Comparison of ENCODE assay signal across 17 cellular contexts in the genomic region with DNA sequence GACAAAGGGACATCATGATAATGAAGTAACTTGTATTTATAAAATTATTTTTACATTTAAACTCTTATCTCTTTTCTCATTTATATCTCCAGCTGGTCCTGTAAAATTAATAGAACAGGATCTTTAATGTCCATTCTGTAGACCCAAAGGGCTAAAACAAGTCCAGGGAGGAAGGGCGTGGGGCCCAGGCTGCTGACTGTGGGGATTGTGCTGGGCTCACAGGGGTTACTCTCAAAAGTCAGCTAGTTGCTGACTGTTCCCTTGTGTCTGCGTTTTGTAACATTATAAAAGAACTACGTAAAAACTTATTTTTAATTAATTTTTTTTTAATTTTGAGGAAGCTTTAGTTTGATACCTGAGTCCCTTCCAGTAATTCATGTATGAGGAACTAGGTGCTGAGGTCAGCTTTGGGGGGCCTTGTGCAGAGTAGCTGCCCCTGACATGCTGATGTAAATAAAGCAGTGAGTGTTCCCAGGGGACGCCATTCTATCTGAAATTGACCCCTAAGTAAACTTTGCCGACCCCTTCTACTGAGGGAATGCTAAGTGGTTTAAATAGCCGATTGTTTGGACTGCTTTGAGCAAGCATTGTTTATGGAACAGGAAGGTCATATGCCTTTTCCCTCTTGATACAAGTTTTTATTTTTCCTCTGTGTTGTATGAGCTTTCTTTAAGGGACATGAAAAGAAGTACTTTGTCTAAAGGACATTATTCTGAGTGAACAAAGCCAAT. TPM values are rescaled to one million over a fixed set of nuclear protein-coding genes. Genes with fewer than 3 reads are reported as not detected.
A peak's percentile ranks its signal among the peaks of the same experiment; 100 is the strongest.
DNase-seq lines count a peak whose midpoint lies in the region; ATAC-seq, FAIRE-seq and TF ChIP-seq lines count a peak whose summit lies in the region.
"Had no signal": no experiment of that assay in that cellular context is flagged by ENCODE, and none has a peak within 500 bp of the region (broad histone marks: within the 10 kb centered on the region; RNA-seq: fewer than 3 reads in every experiment).

No MANE protein-coding gene starts in this region.

- POLR2A ChIA-PET in HepG2 (lab: Yijun Ruan, JAX) = interaction anchor here (0.7 to 2.5 kb wide), 3 partner anchors 8 to 56 kb away, joined by 3 to 9 read pairs (median 4); a partner anchor contains a TSS

- TF ChIP-seq POLR2A in gastroesophageal sphincter (IDR thresholded peaks at IDR 0.05) (no peak), HepG2 (IDR thresholded peaks at IDR 0.05; ENCODE audit: insufficient read depth in 1 of 2, low read depth in 2 of 2, low read length in 2 of 2) (no peak), prostate gland (IDR thresholded peaks at IDR 0.05) (no peak)

- FAIRE-seq in HepG2 (lab: Jason Lieb, UNC) = no peak
- FAIRE-seq: A549, GM19239 had no signal

- H3K4me3 ChIP-seq in gastroesophageal sphincter (no peak overlapping the region), HepG2 (replicated peaks in 1 of 3; ENCODE audit: insufficient read depth in 1 of 3, low read depth in 2 of 3, low read length in 3 of 3) (no peak overlapping the region), prostate gland (no peak overlapping the region)
- H3K4me3 ChIP-seq: A549 had no signal

- DNase-seq in NCI-H69 (lab: John Stamatoyannopoulos, UW) (peak; percentile 3), HepG2 (ENCODE audit: low spot score) (peak; percentile 87), prostate gland (ENCODE audit: low spot score) (no peak), RPMI8226 (no peak), NCI-H748 treated with DMSO at 0.1 percent for 48 hours (lab: John Stamatoyannopoulos, UW) (no peak), DMS153 (lab: John Stamatoyannopoulos, UW) (no peak), retina (no peak)
- DNase-seq: COR-L47, EL, NCI-H1436 treated with DMSO at 0.1 percent for 48 hours, NCI-H2081, NCI-H82 had no signal

- TF ChIP-seq RAD21 in HepG2 (CRISPR knock-in tag; IDR thresholded peaks at IDR 0.05) = no peak

- no peak overlapping the region; the same call in 1 of the 2 replicates for H3K9ac ChIP-seq in HepG2 (ENCODE audit: insufficient read depth, low read depth, low read length)
- H3K9ac ChIP-seq: KMS-11 had no signal

- no peaks in the 10 kb centered on the region for H3K79me2 ChIP-seq in HepG2 (ENCODE audit: insufficient read depth, low read length)

- H3K4me1 ChIP-seq in gastroesophageal sphincter (peaks cover 0 to 50% (median 0%) of the 10 kb centered on the region in 3 donors), HepG2 (ENCODE audit: insufficient read depth, low read length) (peaks cover 52% of the 10 kb centered on the region), prostate gland (replicated peaks) (no peaks in the 10 kb centered on the region)
- H3K4me1 ChIP-seq: A549 had no signal

- no TSS peak for BruUV-seq in HepG2 (replicated peaks; lab: Mats Ljungman, UMichigan)

- H3K27me3 ChIP-seq in gastroesophageal sphincter (no peaks in the 10 kb centered on the region), HepG2 (ENCODE audit: control insufficient read depth in 1 of 2, insufficient read depth in 2 of 2, low read length in 2 of 2) (no peaks in the 10 kb centered on the region), prostate gland (replicated peaks; ENCODE audit: insufficient read depth) (no peaks in the 10 kb centered on the region)

- TF ChIP-seq EP300 in gastroesophageal sphincter (IDR thresholded peaks at IDR 0.05) (no peak), HepG2 (IDR thresholded peaks at IDR 0.05; ENCODE audit: low read depth in 2 of 2, low read length in 2 of 2) (peak in 1 of 2 experiments; percentile 74; a peak in 2 of 4 replicates), HepG2 (CRISPR knock-in tag; IDR thresholded peaks at IDR 0.05; ENCODE audit: borderline replicate concordance) (peak; percentile 41; the same call in 1 of the 2 replicates)

- H4K20me1 ChIP-seq in HepG2 (ENCODE audit: insufficient read depth, low read length) = no peaks in the 10 kb centered on the region

- H3K9me3 ChIP-seq in gastroesophageal sphincter = no peaks in the 10 kb centered on the region
- H3K9me3 ChIP-seq in HepG2 (ENCODE audit: low read length) = no peaks in the 10 kb centered on the region
- no peaks in the 10 kb centered on the region for H3K9me3 ChIP-seq in prostate gland
- H3K9me3 ChIP-seq: A549 had no signal

- CTCF ChIA-PET in HepG2 (lab: Yijun Ruan, JAX; ENCODE audit: low intra/inter-chr PET ratio, low total read pairs) = no interaction called here

- peak overlapping the region in 2 of 4 donors; percentile 1 to 8 for H3K27ac ChIP-seq in gastroesophageal sphincter
- H3K27ac ChIP-seq in HepG2 (ENCODE audit: extremely low read length, insufficient read depth, low read length) = peak overlapping the region; percentile 39
- H3K27ac ChIP-seq in prostate gland = peak overlapping the region; percentile 0 to 17
- H3K27ac ChIP-seq: A549, C4-2B had no signal

- in situ Hi-C loops in HepG2 (cut with HindIII; ENCODE audit: extremely low pct_ligation_motif_present, low pct_unique_long_range_greater_than_20kb) = no loop called here

- ATAC-seq in gastroesophageal sphincter (peak; percentile 52), HepG2 (peak; percentile 72)
- ATAC-seq: A549 had no signal

- H2AFZ ChIP-seq in HepG2 (ENCODE audit: low read length) = no peak overlapping the region

- intact Hi-C loops in HepG2 (cut with micrococcal nuclease; ENCODE audit: unreplicated experiment) (loop anchor here (2.0 kb wide), 1 partner anchor 32 kb away; no protein-coding TSS in a partner anchor), prostate gland (cut with DNase I) (loop anchor here (5.0 kb wide), 1 partner anchor 52 kb away; no protein-coding TSS in a partner anchor)

- peak overlapping the region; percentile 53 for H3K4me2 ChIP-seq in HepG2 (ENCODE audit: low read depth, low read length)
- H3K4me2 ChIP-seq: A549 had no signal

- H3K36me3 ChIP-seq in gastroesophageal sphincter (peaks cover 0 to 20% of the 10 kb centered on the region in 2 donors), HepG2 (replicated peaks in 1 of 2; ENCODE audit: control insufficient read depth in 1 of 2, insufficient read depth in 2 of 2, low read length in 2 of 2) (peaks cover 6 to 43% of the 10 kb centered on the region in 2 experiments), prostate gland (no peaks in the 10 kb centered on the region)

- 39 to 66% methylated on average over 5 to 6 of the region's 6 CpGs for WGBS in gastroesophageal sphincter (ENCODE audit: low coverage in 1 of 2), 2 donors
- 43% methylated on average over 6 of the region's 6 CpGs for WGBS in HepG2 (ENCODE audit: low lambda C conversion rate)
- WGBS in prostate gland = 40% methylated on average over 6 of the region's 6 CpGs

- no peak for TF ChIP-seq CTCF in gastroesophageal sphincter (IDR thresholded peaks at IDR 0.05)
- TF ChIP-seq CTCF in HepG2 (CRISPR knock-in tag; IDR thresholded peaks at IDR 0.05) = no peak
- no peak for TF ChIP-seq CTCF in prostate gland (IDR thresholded peaks at IDR 0.05)

TF ChIP-seq in HepG2, 621 proteins besides CTCF, POLR2A, EP300 and RAD21 (continues in another document):
- TF ChIP-seq ZBTB7B (CRISPR knock-in tag; IDR thresholded peaks at IDR 0.05) = peak; percentile 98
- TF ChIP-seq ISL2 (CRISPR knock-in tag; IDR thresholded peaks at IDR 0.05) = peak; percentile 93
- TF ChIP-seq HMG20B (CRISPR knock-in tag; conservative IDR thresholded peaks at IDR 0.05) = 0 out of 2 replicates have a peak, but pooled peaks have one; percentile 31
- no peak for TF ChIP-seq ZNF225 (CRISPR knock-in tag; IDR thresholded peaks at IDR 0.05)
- TF ChIP-seq IRF2 (CRISPR knock-in tag; IDR thresholded peaks at IDR 0.05) = 0 out of 2 replicates have a peak, but pooled peaks have one; percentile 20
- TF ChIP-seq HNRNPK (IDR thresholded peaks at IDR 0.05; ENCODE audit: low read depth, low read length, poor library complexity, severe bottlenecking) = no peak
- TF ChIP-seq ZNF567 (CRISPR knock-in tag; IDR thresholded peaks at IDR 0.05; ENCODE audit: borderline replicate concordance) = no peak
- no peak for TF ChIP-seq ZNF775 (CRISPR knock-in tag; IDR thresholded peaks at IDR 0.05; ENCODE audit: borderline replicate concordance)
- no peak for TF ChIP-seq HOXA7 (CRISPR knock-in tag; IDR thresholded peaks at IDR 0.05)
- 0 out of 2 replicates have a peak, but pooled peaks have one; percentile 7 for TF ChIP-seq ZFX (CRISPR knock-in tag; IDR thresholded peaks at IDR 0.05; ENCODE audit: low read depth)
- no peak for TF ChIP-seq ZNF569 (CRISPR knock-in tag; IDR thresholded peaks at IDR 0.05; ENCODE audit: borderline replicate concordance)
- peak; percentile 18; the same call in 1 of the 2 replicates for TF ChIP-seq NCOR1 (IDR thresholded peaks at IDR 0.05; ENCODE audit: borderline replicate concordance, low read length)

RNA-seq across cellular contexts. Expression of a gene that starts 56.4 kb away (rescaled TPM):
- total RNA-seq in gastroesophageal sphincter (10 to 100 TPM; 13.2 to 47.4 (median 32.3) TPM), HepG2 (2016; rRNA removed; fragmentation: Illumina TruSeq; extraction: Trizol) (22.5 and 37.3 TPM in 2 replicates), prostate gland (10 to 100 TPM; 22.2 to 43.6 TPM)
- total RNA-seq in HepG2 (2016; cell fraction: cytosol; rRNA removed; fragmentation: Illumina TruSeq; extraction: Trizol; ENCODE audit: low read depth) = 9.7 and 10.2 TPM in 2 replicates
- 20.5 and 38.2 TPM in 2 replicates for total RNA-seq in HepG2 (2016; cell fraction: insoluble cytoplasmic fraction; rRNA removed; fragmentation: Illumina TruSeq; extraction: Trizol)
- 9.9 and 11.4 TPM in 2 replicates for total RNA-seq in HepG2 (2016; cell fraction: membrane; rRNA removed; fragmentation: Illumina TruSeq; extraction: Trizol)
- 62.8 and 64.0 TPM in 2 replicates for total RNA-seq in HepG2 (2016; cell fraction: nucleus; rRNA removed; fragmentation: Illumina TruSeq; extraction: Trizol)
- 44.7 and 45.5 TPM in 2 replicates for polyA plus RNA-seq in HepG2 (2011; rRNA removed)
- polyA plus RNA-seq in HepG2 (2011; cell fraction: cytosol; rRNA removed) = 32.3 and 35.9 TPM in 2 replicates
- 74.2 and 85.4 TPM in 2 replicates for polyA plus RNA-seq in HepG2 (2011; cell fraction: nucleus; rRNA removed)
- polyA plus RNA-seq in HepG2 (2012) = 17.2 and 32.7 TPM in 2 replicates
- 1.2 and 1.5 TPM in 2 replicates for polyA plus RNA-seq in HepG2 (2016; cell fraction: cytosol; fragmentation: Illumina TruSeq; extraction: Trizol; ENCODE audit: low read depth)
- polyA plus RNA-seq in HepG2 (2016; cell fraction: insoluble cytoplasmic fraction; fragmentation: Illumina TruSeq; extraction: Trizol; ENCODE audit: low read depth) = 16.7 and 17.4 TPM in 2 replicates
- 3.4 TPM in 2 replicates for polyA plus RNA-seq in HepG2 (2016; cell fraction: membrane; fragmentation: Illumina TruSeq; extraction: Trizol; ENCODE audit: low read depth)
- polyA plus RNA-seq in HepG2 (2016; cell fraction: nucleus; fragmentation: Illumina TruSeq; extraction: Trizol; ENCODE audit: insufficient read depth, low read depth) = 67.5 and 78.5 TPM in 2 replicates
- polyA minus RNA-seq in HepG2 (2011; rRNA and poly(A)+ RNA removed; ENCODE audit: low replicate concordance) = 46.5 TPM in 1 of 2 replicates, not detected in the other
- 24.0 and 26.2 TPM in 2 replicates for polyA minus RNA-seq in HepG2 (2011; cell fraction: cytosol; rRNA and poly(A)+ RNA removed)
- polyA minus RNA-seq in HepG2 (2011; cell fraction: nucleus; rRNA and poly(A)+ RNA removed) = 55.6 and 65.1 TPM in 2 replicates

Comparison
In these comparisons a context has a peak if more than half of its experiments do, and no peak if none do; other contexts are left out.
1. DNase-seq: peak in NCI-H69 (single experiment) and HepG2 (single experiment); none in prostate gland (single experiment), RPMI8226 (single experiment), NCI-H748 treated with DMSO at 0.1 percent for 48 hours (single experiment), DMS153 (single experiment) and retina (single experiment).